ENCODE assay signal across 28 cellular contexts in the genomic region with DNA sequence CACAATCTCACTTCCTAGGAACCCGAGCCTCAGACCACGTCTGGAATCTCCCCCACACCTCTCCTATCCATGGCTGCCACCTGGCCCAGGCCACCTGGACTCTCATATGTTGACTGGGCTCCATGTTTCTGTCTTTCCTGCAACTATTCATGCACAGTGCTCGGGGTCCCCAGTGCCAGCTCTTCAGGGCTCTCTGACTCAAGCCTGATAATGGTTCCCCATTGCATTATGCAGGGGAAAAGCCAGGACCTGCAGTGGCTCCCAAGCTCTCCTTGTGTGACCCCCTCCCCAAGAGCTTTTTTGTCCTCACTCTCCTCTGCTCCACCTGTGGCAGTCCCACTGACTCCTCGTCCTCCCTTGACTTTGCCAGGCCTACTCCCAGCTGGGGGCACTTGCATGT.
"Had no signal": no experiment of that assay in that cellular context is flagged by ENCODE, and none has a peak within 500 bp of the region (broad histone marks: within the 10 kb centered on the region; RNA-seq: fewer than 3 reads in every experiment).

No MANE protein-coding gene starts in this region.

- ATAC-seq: activated naive CD4-positive, alpha-beta T cell treated with anti-CD3 and anti-CD28 coated beads, Interleukin-2, amount 50 U/mL, for 72 hours; activated T-cell treated with anti-CD3 and anti-CD28 coated beads, Interleukin-2, amount 50 U/mL, for 72 hours; left lobe of liver; lower lobe of right lung; mucosa of descending colon; pancreas; stimulated activated naive B cell treated with anti-CD40 and anti-IgM and Interleukin-4, amounts not matched to agents 10 μg/mL and 1 μg/mL and 100 μg/mL, for 72 hours; T-cell had no signal

- H3K4me1 Mint-ChIP-seq: central memory CD8-positive, alpha-beta T cell; stimulated activated naive B cell treated with anti-CD40 and anti-IgM and Interleukin-4, amounts not matched to agents 10 μg/mL and 1 μg/mL and 100 μg/mL, for 72 hours; T-cell had no signal

- DNase-seq: activated CD4-positive, alpha-beta T cell treated with anti-CD3 and anti-CD28 coated beads for 4 hours; activated CD4-positive, alpha-beta T cell treated with anti-CD3 and anti-CD28 coated beads, Interleukin-2, amount 50 U/mL, for 4 hours; activated naive CD4-positive, alpha-beta T cell; activated T-cell treated with anti-CD3 and anti-CD28 coated beads, Interleukin-2, amount 50 U/mL, for 72 hours; effector memory CD4-positive, alpha-beta T cell; erythroblast; head of caudate nucleus; hippocampal formation; kidney; lower lobe of right lung; mesendoderm; mucosa of descending colon; pancreas; stimulated activated CD4-positive, alpha-beta T cell treated with anti-CD3 and anti-CD28 coated beads, Interleukin-1b, Interleukin-23, amount 100 ng/mL, for 48 hours; stimulated activated CD4-positive, alpha-beta T cell treated with anti-CD3 and anti-CD28 coated beads, Interleukin-4, amount 100 ng/mL, for 4 hours; stimulated activated CD8-positive, alpha-beta memory T cell treated with anti-CD3 and anti-CD28 coated beads, Interleukin-4, amount 100 ng/mL, for 48 hours; stimulated activated naive B cell treated with anti-CD40 and anti-IgM and Interleukin-4, amounts not matched to agents 10 μg/mL and 1 μg/mL and 100 μg/mL, for 72 hours; T-cell; tibial artery had no signal

- H3K36me3 ChIP-seq: breast epithelium, lower lobe of right lung, pancreas, prostate gland, suprapubic skin, tibial artery had no signal

- H3K27ac ChIP-seq: breast epithelium, lower lobe of right lung, pancreas, prostate gland, suprapubic skin, tibial artery, VCaP had no signal

- H3K27me3 ChIP-seq: pancreas had no signal

- H3K4me1 ChIP-seq: breast epithelium, lower lobe of right lung, pancreas, prostate gland, suprapubic skin, tibial artery had no signal

- H3K27ac Mint-ChIP-seq: activated T-cell treated with anti-CD3 and anti-CD28 coated beads, Interleukin-2, amount 50 U/mL, for 72 hours; stimulated activated naive B cell treated with anti-CD40 and anti-IgM and Interleukin-4, amounts not matched to agents 10 μg/mL and 1 μg/mL and 100 μg/mL, for 72 hours; T-cell had no signal

- H3K9me3 ChIP-seq: lower lobe of right lung, pancreas, prostate gland, suprapubic skin, tibial artery had no signal

- H3K36me3 Mint-ChIP-seq: activated naive CD4-positive, alpha-beta T cell treated with anti-CD3 and anti-CD28 coated beads, Interleukin-2, amount 50 U/mL, for 72 hours; stimulated activated naive B cell treated with anti-CD40 and anti-IgM and Interleukin-4, amounts not matched to agents 10 μg/mL and 1 μg/mL and 100 μg/mL, for 72 hours; T-cell had no signal

- H3K4me3 Mint-ChIP-seq: activated T-cell treated with anti-CD3 and anti-CD28 coated beads, Interleukin-2, amount 50 U/mL, for 72 hours; central memory CD8-positive, alpha-beta T cell; nephron; stimulated activated naive B cell treated with anti-CD40 and anti-IgM and Interleukin-4, amounts not matched to agents 10 μg/mL and 1 μg/mL and 100 μg/mL, for 72 hours; T-cell had no signal

- H3K4me3 ChIP-seq: breast epithelium, lower lobe of right lung, mucosa of descending colon, pancreas, prostate gland, smooth muscle cell, suprapubic skin, tibial artery had no signal
